Comparison of ENCODE assay signal across 12 cellular contexts in genomic region chr19:27795369-27795768, GRCh38.
A peak's percentile ranks its signal among the peaks of the same experiment; 100 is the strongest.
DNase-seq lines count a peak whose midpoint lies in the region; ATAC-seq and TF ChIP-seq lines count a peak whose summit lies in the region.
"Had no signal": no experiment of that assay in that cellular context is flagged by ENCODE, and none has a peak within 500 bp of the region (broad histone marks: within the 10 kb centered on the region; RNA-seq: fewer than 3 reads in every experiment).

No MANE protein-coding gene starts in this region.

- peaks cover 36% of the 10 kb centered on the region for H3K36me3 Mint-ChIP-seq in activated naive CD4-positive, alpha-beta T cell treated with anti-CD3 and anti-CD28 coated beads, Interleukin-2, amount 10 ng/mL, durations not matched to agents 7 days and 5 days
- H3K36me3 Mint-ChIP-seq in CD4-positive, alpha-beta T cell (ENCODE audit: low read depth): peaks cover 28% of the 10 kb centered on the region

- H3K9me3 ChIP-seq in Panc1 (ENCODE audit: control insufficient read depth, insufficient read depth, low read depth, low read length): no peaks in the 10 kb centered on the region
- H3K9me3 ChIP-seq in fibroblast of lung (ENCODE audit: control insufficient read depth, insufficient read depth, low read depth, low read length): no peaks in the 10 kb centered on the region
- no peaks in the 10 kb centered on the region for H3K9me3 ChIP-seq in CD4-positive, alpha-beta T cell (ENCODE audit: control insufficient read depth, low read length)
- H3K9me3 ChIP-seq: neutrophil had no signal

- H3K36me3 ChIP-seq in Panc1 (ENCODE audit: control insufficient read depth, insufficient read depth, low read length): peaks cover 13% of the 10 kb centered on the region
- no peaks in the 10 kb centered on the region for H3K36me3 ChIP-seq in fibroblast of lung (ENCODE audit: control insufficient read depth, insufficient read depth, low read length)
- H3K36me3 ChIP-seq in rectal smooth muscle tissue (ENCODE audit: control insufficient read depth, insufficient read depth, low read length): no peaks in the 10 kb centered on the region

- ATAC-seq in Panc1: no peak
- no peak for ATAC-seq in GM19395 (IDR thresholded peaks at IDR 0.05; ENCODE audit: unreplicated experiment)
- ATAC-seq in GM19467 (IDR thresholded peaks at IDR 0.05; ENCODE audit: unreplicated experiment): no peak
- ATAC-seq in CD4-positive, alpha-beta T cell (ENCODE audit: poor library complexity): no peak

- H3K4me1 Mint-ChIP-seq in activated naive CD4-positive, alpha-beta T cell treated with anti-CD3 and anti-CD28 coated beads, Interleukin-2, amount 10 ng/mL, durations not matched to agents 7 days and 5 days: peaks cover 32% of the 10 kb centered on the region
- peaks cover 30% of the 10 kb centered on the region for H3K4me1 Mint-ChIP-seq in CD4-positive, alpha-beta T cell (ENCODE audit: low read depth)

- in situ Hi-C loops in Panc1 (cut with HindIII; ENCODE audit: low pct_unique_long_range_greater_than_20kb, low sequenced_read_pairs): no loop called here

- H3K4me1 ChIP-seq in Panc1 (ENCODE audit: control insufficient read depth, insufficient read depth, low read length): peaks cover 13% of the 10 kb centered on the region
- H3K4me1 ChIP-seq in fibroblast of lung (ENCODE audit: control insufficient read depth, extremely low read depth, insufficient read depth, low read length): no peaks in the 10 kb centered on the region
- peaks cover 4% of the 10 kb centered on the region for H3K4me1 ChIP-seq in rectal smooth muscle tissue (ENCODE audit: control insufficient read depth, insufficient read depth, low read length)

- peak overlapping the region; percentile 59 for H3K27ac Mint-ChIP-seq in activated naive CD4-positive, alpha-beta T cell treated with anti-CD3 and anti-CD28 coated beads, Interleukin-2, amount 10 ng/mL, durations not matched to agents 7 days and 5 days
- no peak overlapping the region for H3K27ac Mint-ChIP-seq in CD4-positive, alpha-beta T cell

- no peak for TF ChIP-seq CTCF in Panc1 (IDR thresholded peaks at IDR 0.05)
- no peak for TF ChIP-seq CTCF in fibroblast of lung (conservative IDR thresholded peaks at IDR 0.05 in 1 of 2, IDR thresholded peaks at IDR 0.05 in 1 of 2; ENCODE audit: low read depth in 1 of 2, low read length in 2 of 2)
- no peak for TF ChIP-seq CTCF in CD4-positive, alpha-beta T cell (IDR thresholded peaks at IDR 0.05)

- H3K4me3 Mint-ChIP-seq in activated naive CD4-positive, alpha-beta T cell treated with anti-CD3 and anti-CD28 coated beads, Interleukin-2, amount 10 ng/mL, durations not matched to agents 7 days and 5 days: peak overlapping the region; percentile 59
- no peak overlapping the region for H3K4me3 Mint-ChIP-seq in CD4-positive, alpha-beta T cell

- no peak overlapping the region for H2AFZ ChIP-seq in fibroblast of lung (ENCODE audit: low read length)

- H3K4me2 ChIP-seq in fibroblast of lung (ENCODE audit: extremely low read depth, insufficient read depth, low read length): peak overlapping the region; percentile 44

- H3K27me3 ChIP-seq in Panc1 (ENCODE audit: control insufficient read depth, insufficient read depth, low read length) (no peaks in the 10 kb centered on the region), fibroblast of lung (ENCODE audit: control insufficient read depth, insufficient read depth, low read length) (no peaks in the 10 kb centered on the region), rectal smooth muscle tissue (ENCODE audit: control insufficient read depth, insufficient read depth, low read length) (no peaks in the 10 kb centered on the region)
- no peaks in the 10 kb centered on the region for H3K27me3 ChIP-seq in CD4-positive, alpha-beta T cell (ENCODE audit: control insufficient read depth, insufficient read depth, low read length)
- H3K27me3 ChIP-seq: neutrophil had no signal

- 0 out of 2 replicates have a peak overlapping the region, but pooled peaks have one; percentile 98 for H3K27ac ChIP-seq in Panc1 (ENCODE audit: low read length)
- no peak overlapping the region for H3K27ac ChIP-seq in fibroblast of lung (ENCODE audit: insufficient read depth, low read length)
- H3K27ac ChIP-seq in rectal smooth muscle tissue (ENCODE audit: low read depth, low read length): no peak overlapping the region
- no peak overlapping the region for H3K27ac ChIP-seq in CD4-positive, alpha-beta T cell (ENCODE audit: low read depth, low read length)

- intact Hi-C loops in Panc1 (cut with micrococcal nuclease; ENCODE audit: unreplicated experiment): no loop called here
- intact Hi-C loops in CD4-positive, alpha-beta T cell (cut with DNase I, micrococcal nuclease): loop anchor here in 1 of 2 experiments (5.0 to 10.0 kb wide), 3 partner anchors 1417 to 1919 kb away; partner anchors contain the start of genes C19orf12, PLEKHF1 and UQCRFS1

- no peaks in the 10 kb centered on the region for H3K27me3 Mint-ChIP-seq in activated naive CD4-positive, alpha-beta T cell treated with anti-CD3 and anti-CD28 coated beads, Interleukin-2, amount 10 ng/mL, durations not matched to agents 7 days and 5 days
- H3K27me3 Mint-ChIP-seq in CD4-positive, alpha-beta T cell: no peaks in the 10 kb centered on the region

- BruUV-seq in Panc1 (replicated peaks; lab: Mats Ljungman, UMichigan): no TSS peak

- DNase-seq in activated naive CD4-positive, alpha-beta T cell treated with anti-CD3 and anti-CD28 coated beads, Interleukin-2, amount 10 ng/mL, durations not matched to agents 7 days and 5 days: no peak
- DNase-seq in activated naive CD4-positive, alpha-beta T cell treated with Interleukin-2 at 50 U/mL for 16 hours: no peak
- DNase-seq in Panc1 (ENCODE audit: low read depth, low spot score) (no peak), fibroblast of lung (ENCODE audit: low read depth in 2 of 2) (no peak)
- DNase-seq in CD4-positive, alpha-beta T cell: no peak
- DNase-seq: foreskin melanocyte, NCI-H1092, NCI-H526 had no signal

- no peaks in the 10 kb centered on the region for H4K20me1 ChIP-seq in fibroblast of lung (ENCODE audit: control insufficient read depth, extremely low read depth, insufficient read depth, low read length)

- H3K9ac ChIP-seq in fibroblast of lung (ENCODE audit: insufficient read depth, low read length) (no peak overlapping the region), rectal smooth muscle tissue (ENCODE audit: low read length) (no peak overlapping the region)

- H3K9me3 Mint-ChIP-seq in activated naive CD4-positive, alpha-beta T cell treated with anti-CD3 and anti-CD28 coated beads, Interleukin-2, amount 10 ng/mL, durations not matched to agents 7 days and 5 days: no peaks in the 10 kb centered on the region
- no peaks in the 10 kb centered on the region for H3K9me3 Mint-ChIP-seq in CD4-positive, alpha-beta T cell

- POLR2A ChIA-PET in Panc1 (lab: Charles Lee): no interaction called here
- POLR2A ChIA-PET in CD4-positive, alpha-beta T cell (lab: Charles Lee): interaction anchor here (2.3 kb wide), 1 partner anchor 1811 kb away, joined by 13 read pairs; the partner anchor contains the start of gene POP4

- H3K79me2 ChIP-seq in fibroblast of lung (ENCODE audit: control insufficient read depth, insufficient read depth, low read length): peaks cover 36% of the 10 kb centered on the region

- H3K4me3 ChIP-seq in Panc1 (ENCODE audit: low read depth in 2 of 2, low read length in 2 of 2) (peak overlapping the region; percentile 97 to 98), fibroblast of lung (replicated peaks in 1 of 4; ENCODE audit: control extremely low read depth in 1 of 4, insufficient read depth in 1 of 4, low read depth in 3 of 4, low read length in 4 of 4) (peak overlapping the region in 2 of 4 experiments; percentile 12 to 95), rectal smooth muscle tissue (ENCODE audit: low read length) (peak overlapping the region; percentile 88)

- CTCF ChIA-PET in activated naive CD4-positive, alpha-beta T cell treated with anti-CD3 and anti-CD28 coated beads, Interleukin-2, amount 10 ng/mL, durations not matched to agents 7 days and 5 days (lab: Charles Lee): no interaction called here
- CTCF ChIA-PET in Panc1 (lab: Charles Lee): no interaction called here
- CTCF ChIA-PET in CD4-positive, alpha-beta T cell (lab: Charles Lee): no interaction called here
